Comparison of ENCODE assay signal across 1 cellular context in the genomic region with DNA sequence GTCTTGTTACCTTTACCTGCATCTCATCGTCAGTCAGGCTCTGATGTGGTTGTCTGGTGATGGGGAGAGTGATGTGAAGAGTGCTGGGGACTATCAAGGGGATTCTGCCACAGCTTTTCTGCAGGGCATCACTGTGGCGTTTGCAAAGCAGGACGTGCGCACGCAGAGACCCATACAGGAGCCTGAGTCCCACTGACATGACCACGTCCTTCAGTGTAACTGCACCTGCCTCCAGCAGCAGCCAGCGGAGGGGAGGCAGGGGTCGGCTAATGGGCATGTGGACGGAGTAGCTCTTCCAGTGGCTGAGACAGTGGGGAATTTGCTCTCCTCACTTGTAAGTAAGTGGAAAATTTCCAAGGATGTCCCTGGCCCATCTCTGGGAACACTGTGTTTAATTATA.
TF ChIP-seq lines count a peak whose summit lies in the region.

No MANE protein-coding gene starts in this region.

TF ChIP-seq in K562, 482 proteins besides CTCF, POLR2A, EP300 and RAD21:
- TF ChIP-seq POLR2G (IDR thresholded peaks at IDR 0.05; ENCODE audit: low read depth, low read length), result 0 out of 2 replicates have a peak, but pooled peaks have one; percentile 25
- TF ChIP-seq PHB (CRISPR knock-in tag; IDR thresholded peaks at IDR 0.05), result no peak
TF ChIP-seq in K562: peak in this region for 1.
